8 cellular contexts compared by ENCODE assay signal in genomic region chr7:140656548-140657515, GRCh38. TPM values are rescaled to one million over a fixed set of nuclear protein-coding genes. Genes with fewer than 3 reads are reported as not detected.
DNase-seq lines count a peak whose midpoint lies in the region; ATAC-seq, FAIRE-seq and TF ChIP-seq lines count a peak whose summit lies in the region.

No MANE protein-coding gene starts in this region.

- H3K9me3 Mint-ChIP-seq in nephron = no peaks in the 10 kb centered on the region
- H3K9me3 Mint-ChIP-seq in endodermal cell = no peaks in the 10 kb centered on the region

- no peak overlapping the region for H3K14ac ChIP-seq in H1 (ENCODE audit: insufficient read length)

- H3K4me1 ChIP-seq in BLaER1 treated with 17β-estradiol and CSF1 and Interleukin-3, amounts not matched to agents 10 nM and 100 nM = peaks cover 19 to 43% (median 30%) of the 10 kb centered on the region in 10 experiments
- peaks cover 0 to 3% (median 1%) of the 10 kb centered on the region in 4 experiments; a peak in 2 of 7 replicates for H3K4me1 ChIP-seq in H1 (replicated peaks in 1 of 4; ENCODE audit: control insufficient read depth in 3 of 4, insufficient read depth in 4 of 4, low read length in 3 of 4)
- H3K4me1 ChIP-seq in endodermal cell (ENCODE audit: control insufficient read depth, insufficient read depth, low read length) = peaks cover 1% of the 10 kb centered on the region

- H2AK5ac ChIP-seq in H1 (ENCODE audit: low read depth, low read length) = no peak overlapping the region

- 0 out of 2 replicates have a peak overlapping the region, but pooled peaks have one; percentile 52 for H2AFZ ChIP-seq in H1 (ENCODE audit: low read length)

- H2BK12ac ChIP-seq in H1 (ENCODE audit: low read depth, low read length) = no peak overlapping the region

- no peak for TF ChIP-seq RAD21 in H1 (IDR thresholded peaks at IDR 0.05 in 1 of 2, conservative IDR thresholded peaks at IDR 0.05 in 1 of 2; ENCODE audit: low read depth in 2 of 2, low read length in 2 of 2)

- H3K79me1 ChIP-seq in H1 (ENCODE audit: low read depth, low read length) = no peaks in the 10 kb centered on the region

- H3K27me3 Mint-ChIP-seq in nephron (ENCODE audit: low read depth) = peaks cover 8% of the 10 kb centered on the region
- H3K27me3 Mint-ChIP-seq in endodermal cell (ENCODE audit: insufficient read depth) = no peaks in the 10 kb centered on the region

- TF ChIP-seq POLR2A in H1 (IDR thresholded peaks at IDR 0.05; ENCODE audit: control extremely low read depth in 1 of 2, low read depth in 2 of 2, low read length in 2 of 2) = no peak

- H2BK20ac ChIP-seq in H1 (ENCODE audit: low read length) = no peak overlapping the region

- CTCF ChIA-PET in H1 (lab: Charles Lee; ENCODE audit: partially characterized antibody) = interaction anchor here (0.6 to 5.1 kb wide), 11 partner anchors 9 to 1159 kb away, joined by 3 to 35 read pairs (median 4); no protein-coding TSS in a partner anchor

- H3K18ac ChIP-seq in H1 (ENCODE audit: extremely low read depth, low read length) = no peak overlapping the region

- no peak for FAIRE-seq in H1 (lab: Jason Lieb, UNC)

- H4K5ac ChIP-seq in H1 (ENCODE audit: insufficient read length, low read depth, low read length) = no peak overlapping the region

- H3K23me2 ChIP-seq in H1 (ENCODE audit: low read depth, low read length) = peaks cover 6% of the 10 kb centered on the region; the same call in 1 of the 2 replicates

- no peak overlapping the region for H3K56ac ChIP-seq in H1 (replicated peaks; ENCODE audit: insufficient read length, low read depth, low read length)

- H3K27ac Mint-ChIP-seq in nephron (peak overlapping the region; percentile 74 to 89 (median 88)), endodermal cell (no peak overlapping the region)

- peak overlapping the region in 2 of 3 experiments; percentile 33 to 67 for H3K4me3 Mint-ChIP-seq in nephron
- H3K4me3 Mint-ChIP-seq in endodermal cell = no peak overlapping the region

- POLR2A ChIA-PET in H1 (lab: Charles Lee; ENCODE audit: partially characterized antibody) = interaction anchor here (0.6 to 1.2 kb wide), 4 partner anchors 12 to 317 kb away, joined by 3 to 4 read pairs (median 3); no protein-coding TSS in a partner anchor

- in situ Hi-C loops in SK-MEL-5 (cut with HindIII; ENCODE audit: low pct_unique_long_range_greater_than_20kb, low sequenced_read_pairs) = no loop called here

- H3K4me2 ChIP-seq in BLaER1 treated with 17β-estradiol and CSF1 and Interleukin-3, amounts not matched to agents 10 nM and 100 nM = peak overlapping the region; percentile 66 to 92 (median 81)
- no peak overlapping the region for H3K4me2 ChIP-seq in H1 (ENCODE audit: insufficient read depth in 1 of 2, low read depth in 2 of 2, low read length in 2 of 2)

- peak overlapping the region in 6 of 10 experiments; percentile 1 to 45 (median 25); a peak in 7 of 20 replicates for H3K4me3 ChIP-seq in BLaER1 treated with 17β-estradiol and CSF1 and Interleukin-3, amounts not matched to agents 10 nM and 100 nM
- H3K4me3 ChIP-seq in H1 (ENCODE audit: extremely low read depth in 1 of 4, insufficient read depth in 2 of 4, low read depth in 3 of 4, low read length in 4 of 4) (no peak overlapping the region), endodermal cell (ENCODE audit: low read length) (no peak overlapping the region)

- no peak overlapping the region for H3K23ac ChIP-seq in H1 (ENCODE audit: insufficient read length)

- ATAC-seq in GM18909 (IDR thresholded peaks at IDR 0.05; ENCODE audit: poor library complexity, unreplicated experiment) (peak; percentile 89), HG03139 (IDR thresholded peaks at IDR 0.05; ENCODE audit: unreplicated experiment) (peak; percentile 95)

- peak; percentile 32 for DNase-seq in SK-MEL-5 (ENCODE audit: low read depth, low spot score)
- DNase-seq in H1 (ENCODE audit: low read depth in 1 of 2, low spot score in 2 of 2) = no peak
- no peak for DNase-seq in NCI-H2081 (lab: John Stamatoyannopoulos, UW)
- DNase-seq in endodermal cell = no peak

- 92% methylated on average over 11 of the region's 11 CpGs; no CpG with 5 or more reads in 1 of the 2 experiments for WGBS in H1 (ENCODE audit: extremely low coverage in 1 of 2, insufficient coverage in 1 of 2, insufficient read length in 1 of 2, insufficient replicate concordance in 2 of 2, low coverage in 1 of 2, low lambda C conversion rate in 2 of 2, missing lambda C conversion rate in 1 of 2), 2 experiments
- 92 to 97% methylated on average over 8 to 11 of the region's 11 CpGs for WGBS in endodermal cell (ENCODE audit: insufficient coverage in 1 of 2, insufficient read length in 1 of 2), 2 experiments

- H2BK15ac ChIP-seq in H1 (ENCODE audit: low read length) = no peak overlapping the region

- no peaks in the 10 kb centered on the region for H3K79me2 ChIP-seq in H1 (ENCODE audit: control insufficient read depth in 1 of 2, insufficient read depth in 2 of 2, low read length in 2 of 2)

- H3K27me3 ChIP-seq in BLaER1 treated with 17β-estradiol and CSF1 and Interleukin-3, amounts not matched to agents 10 nM and 100 nM = no peaks in the 10 kb centered on the region
- H3K27me3 ChIP-seq in H1 (replicated peaks in 1 of 4; ENCODE audit: control insufficient read depth in 3 of 4, extremely low read depth in 1 of 4, insufficient read depth in 3 of 4, low read length in 3 of 4) (no peaks in the 10 kb centered on the region; a peak in 1 of 7 replicates), endodermal cell (ENCODE audit: control insufficient read depth, insufficient read depth, low read length, poor library complexity, severe bottlenecking) (no peaks in the 10 kb centered on the region)

- no peak for TF ChIP-seq EP300 in H1 (IDR thresholded peaks at IDR 0.05; ENCODE audit: borderline replicate concordance in 1 of 2, low read depth in 2 of 2, low read length in 2 of 2)

- TF ChIP-seq CTCF in H1 (IDR thresholded peaks at IDR 0.05; ENCODE audit: control extremely low read depth in 1 of 3, insufficient read depth in 1 of 3, low read depth in 1 of 3, low read length in 3 of 3) (no peak), nephron (IDR thresholded peaks at IDR 0.05; ENCODE audit: unreplicated experiment in 3 of 3) (no peak), endodermal cell (conservative IDR thresholded peaks at IDR 0.05) (no peak)

- H2BK120ac ChIP-seq in H1 (replicated peaks; ENCODE audit: low read depth, low read length) = no peak overlapping the region

- H3K9ac ChIP-seq in BLaER1 treated with 17β-estradiol and CSF1 and Interleukin-3, amounts not matched to agents 10 nM and 100 nM = peak overlapping the region in 9 of 11 experiments; percentile 36 to 74 (median 66); a peak in 18 of 22 replicates
- H3K9ac ChIP-seq in H1 (replicated peaks in 1 of 4; ENCODE audit: extremely low read depth in 1 of 4, low read depth in 3 of 4, low read length in 3 of 4) (no peak overlapping the region; a peak in 1 of 7 replicates), endodermal cell (ENCODE audit: extremely low read depth, low read length, poor library complexity, severe bottlenecking) (no peak overlapping the region)

- H4K91ac ChIP-seq in H1 (replicated peaks; ENCODE audit: insufficient read length, low read length) = no peak overlapping the region

- H3K4ac ChIP-seq in H1 (replicated peaks; ENCODE audit: insufficient read length, low read depth, low read length) = no peak overlapping the region

- no peak overlapping the region for H4K8ac ChIP-seq in H1 (ENCODE audit: extremely low read depth, insufficient read depth, low read length)

- no peaks in the 10 kb centered on the region for H3K36me3 Mint-ChIP-seq in nephron (ENCODE audit: low read depth)
- H3K36me3 Mint-ChIP-seq in endodermal cell (ENCODE audit: low read depth) = no peaks in the 10 kb centered on the region

- peak overlapping the region in 10 of 11 experiments; percentile 39 to 87 (median 76); a peak in 19 of 22 replicates for H3K27ac ChIP-seq in BLaER1 treated with 17β-estradiol and CSF1 and Interleukin-3, amounts not matched to agents 10 nM and 100 nM
- no peak overlapping the region for H3K27ac ChIP-seq in H1 (ENCODE audit: low read depth, low read length)
- H3K27ac ChIP-seq in endodermal cell (ENCODE audit: low read depth, low read length) = no peak overlapping the region

- H3K4me1 Mint-ChIP-seq in nephron (peaks cover 25% of the 10 kb centered on the region), endodermal cell (peaks cover 4% of the 10 kb centered on the region)

- H3K36me3 ChIP-seq in BLaER1 treated with 17β-estradiol and CSF1 and Interleukin-3, amounts not matched to agents 10 nM and 100 nM = no peaks in the 10 kb centered on the region
- H3K36me3 ChIP-seq in H1 (ENCODE audit: control insufficient read depth in 2 of 4, insufficient read depth in 4 of 4, low read length in 3 of 4) = no peaks in the 10 kb centered on the region
- no peaks in the 10 kb centered on the region for H3K36me3 ChIP-seq in endodermal cell (ENCODE audit: control insufficient read depth, insufficient read depth, low read length)

- H4K20me1 ChIP-seq in BLaER1 treated with 17β-estradiol and CSF1 and Interleukin-3, amounts not matched to agents 10 nM and 100 nM = no peaks in the 10 kb centered on the region; a peak in 1 of 22 replicates
- H4K20me1 ChIP-seq in H1 (replicated peaks in 1 of 2; ENCODE audit: control insufficient read depth in 1 of 2, insufficient read depth in 2 of 2, low read length in 2 of 2) = peaks cover 0 to 6% of the 10 kb centered on the region in 2 experiments

- H2BK5ac ChIP-seq in H1 (ENCODE audit: low read depth, low read length) = no peak overlapping the region

- H3K9me3 ChIP-seq in BLaER1 treated with 17β-estradiol and CSF1 and Interleukin-3, amounts not matched to agents 10 nM and 100 nM (replicated peaks in 1 of 11) = no peaks in the 10 kb centered on the region
- H3K9me3 ChIP-seq in H1 (ENCODE audit: insufficient read depth in 2 of 2, low read depth in 1 of 2, low read length in 1 of 2) (no peaks in the 10 kb centered on the region), endodermal cell (ENCODE audit: control insufficient read depth, low read length) (no peaks in the 10 kb centered on the region)

RNA-seq across cellular contexts. Expression of gene ADCK2, which starts 15.9 kb away (rescaled TPM):
- total RNA-seq in SK-MEL-5 (2014; rRNA removed; shearing (Covaris generic)) = 30.9 and 35.2 TPM in 2 replicates
- polyA plus RNA-seq in SK-MEL-5 (2015; cell fraction: cytosol; rRNA removed) = 34.9 and 41.5 TPM in 2 replicates
- 14.5 and 16.8 TPM in 2 replicates for polyA plus RNA-seq in SK-MEL-5 (2015; cell fraction: nucleus; rRNA removed)
- total RNA-seq in H1 (2021; fragmentation: NEBNext Ultra II Directional; extraction: Animal tissue kit (Norgen Biotek cat#: 25700)) = 10.3 and 11.7 TPM in 2 replicates
- polyA plus RNA-seq in H1 (2011; rRNA removed) = 6.9 and 9.8 TPM in 2 replicates
- 8.6 TPM for polyA plus RNA-seq in H1 (2011; cell fraction: cytosol; rRNA removed)
- 9.1 TPM for polyA plus RNA-seq in H1 (2011; cell fraction: nucleus; rRNA removed)
- polyA plus RNA-seq in H1 (2012, experiment 1 of 2) = 7.5 to 12.1 TPM (median 10.2 TPM) in 4 replicates
- 14.6 TPM for polyA plus RNA-seq in H1 (2012, experiment 2 of 2)
- polyA plus RNA-seq in H1 (2013, experiment 1 of 2) = 6.7 TPM
- 6.8 TPM for polyA plus RNA-seq in H1 (2013, experiment 2 of 2)
- polyA minus RNA-seq in H1 (2011; rRNA and poly(A)+ RNA removed) = 8.7 and 8.9 TPM in 2 replicates
- polyA minus RNA-seq in H1 (2011; cell fraction: cytosol; rRNA and poly(A)+ RNA removed) = 4.6 TPM
- 4.7 TPM for polyA minus RNA-seq in H1 (2011; cell fraction: nucleus; rRNA and poly(A)+ RNA removed)
- 10 to 100 TPM; 13.5 to 17.8 TPM for total RNA-seq in endodermal cell
- 7.6 TPM for polyA plus RNA-seq in endodermal cell (2013, experiment 1 of 2)
- polyA plus RNA-seq in endodermal cell (2013, experiment 2 of 2) = 6.2 TPM

RNA-seq across cellular contexts. Expression of gene DENND2A, which starts 16.2 kb away (rescaled TPM):
- 0.16 TPM in 1 of 2 replicates, not detected in the other for total RNA-seq in SK-MEL-5 (2014; rRNA removed; shearing (Covaris generic))
- polyA plus RNA-seq in SK-MEL-5 (2015; cell fraction: cytosol; rRNA removed) = 0.04 and 0.05 TPM in 2 replicates
- polyA plus RNA-seq in SK-MEL-5 (2015; cell fraction: nucleus; rRNA removed) = not detected in 2 replicates
- total RNA-seq in H1 (2021; fragmentation: NEBNext Ultra II Directional; extraction: Animal tissue kit (Norgen Biotek cat#: 25700)) = 11.4 and 13.0 TPM in 2 replicates
- polyA plus RNA-seq in H1 (2011; rRNA removed) = 5.0 and 6.0 TPM in 2 replicates
- polyA plus RNA-seq in H1 (2011; cell fraction: cytosol; rRNA removed) = 5.6 TPM
- polyA plus RNA-seq in H1 (2011; cell fraction: nucleus; rRNA removed) = 8.0 TPM
- 7.1 to 8.8 TPM (median 8.0 TPM) in 4 replicates for polyA plus RNA-seq in H1 (2012, experiment 1 of 2)
- 5.8 TPM for polyA plus RNA-seq in H1 (2012, experiment 2 of 2)
- polyA plus RNA-seq in H1 (2013, experiment 1 of 2) = 6.1 TPM
- 6.6 TPM for polyA plus RNA-seq in H1 (2013, experiment 2 of 2)
- 8.0 and 12.4 TPM in 2 replicates for polyA minus RNA-seq in H1 (2011; rRNA and poly(A)+ RNA removed)
- polyA minus RNA-seq in H1 (2011; cell fraction: cytosol; rRNA and poly(A)+ RNA removed) = 4.6 TPM
- polyA minus RNA-seq in H1 (2011; cell fraction: nucleus; rRNA and poly(A)+ RNA removed) = 6.4 TPM
- total RNA-seq in endodermal cell = 10 to 100 TPM; 28.5 to 40.6 TPM
- polyA plus RNA-seq in endodermal cell (2013, experiment 1 of 2) = 26.6 TPM
- 30.2 TPM for polyA plus RNA-seq in endodermal cell (2013, experiment 2 of 2)

RNA-seq across cellular contexts. Expression of gene NDUFB2, which starts 39.7 kb away (rescaled TPM):
- 230 and 286 TPM in 2 replicates for total RNA-seq in SK-MEL-5 (2014; rRNA removed; shearing (Covaris generic))
- 287 and 528 TPM in 2 replicates for polyA plus RNA-seq in SK-MEL-5 (2015; cell fraction: cytosol; rRNA removed)
- polyA plus RNA-seq in SK-MEL-5 (2015; cell fraction: nucleus; rRNA removed) = 44.7 and 103 TPM in 2 replicates
- total RNA-seq in H1 (2021; fragmentation: NEBNext Ultra II Directional; extraction: Animal tissue kit (Norgen Biotek cat#: 25700)) = 168 and 170 TPM in 2 replicates
- 881 and 997 TPM in 2 replicates for polyA plus RNA-seq in H1 (2011; rRNA removed)
- polyA plus RNA-seq in H1 (2011; cell fraction: cytosol; rRNA removed) = 532 TPM
- 232 TPM for polyA plus RNA-seq in H1 (2011; cell fraction: nucleus; rRNA removed)
- 258 to 279 TPM (median 266 TPM) in 4 replicates for polyA plus RNA-seq in H1 (2012, experiment 1 of 2)
- polyA plus RNA-seq in H1 (2012, experiment 2 of 2) = 637 TPM
- 290 TPM for polyA plus RNA-seq in H1 (2013, experiment 1 of 2)
- polyA plus RNA-seq in H1 (2013, experiment 2 of 2) = 324 TPM
- polyA minus RNA-seq in H1 (2011; rRNA and poly(A)+ RNA removed) = 45.0 and 47.6 TPM in 2 replicates
- 37.9 TPM for polyA minus RNA-seq in H1 (2011; cell fraction: cytosol; rRNA and poly(A)+ RNA removed)
- polyA minus RNA-seq in H1 (2011; cell fraction: nucleus; rRNA and poly(A)+ RNA removed) = 43.9 TPM
- total RNA-seq in endodermal cell = 100 to 1,000 TPM; 180 to 202 TPM
- 183 TPM for polyA plus RNA-seq in endodermal cell (2013, experiment 1 of 2)
- 170 TPM for polyA plus RNA-seq in endodermal cell (2013, experiment 2 of 2)

Comparison
In these comparisons a context has a peak if more than half of its experiments do, and no peak if none do; other contexts are left out.
1. H3K27ac ChIP-seq: peak in BLaER1 treated with 17β-estradiol and CSF1 and Interleukin-3, amounts not matched to agents 10 nM and 100 nM (10 of 11); none in H1 (single experiment) and endodermal cell (single experiment).
2. H3K4me2 ChIP-seq: peak in BLaER1 treated with 17β-estradiol and CSF1 and Interleukin-3, amounts not matched to agents 10 nM and 100 nM (11 of 11); none in H1 (0 of 2).
3. H3K4me3 ChIP-seq: peak in BLaER1 treated with 17β-estradiol and CSF1 and Interleukin-3, amounts not matched to agents 10 nM and 100 nM (6 of 10); none in H1 (0 of 4) and endodermal cell (single experiment).
4. H3K9ac ChIP-seq: peak in BLaER1 treated with 17β-estradiol and CSF1 and Interleukin-3, amounts not matched to agents 10 nM and 100 nM (9 of 11); none in H1 (0 of 4) and endodermal cell (single experiment).
5. RNA of gene DENND2A, which starts 16.2 kb away (total RNA-seq): 28.5 to 40.6 TPM in endodermal cell and 11.4 to 13.0 TPM in H1; 0.16 TPM in SK-MEL-5; every median in the first group is over 10 times any median in the second.